ENCODE assay signal across 24 cellular contexts in genomic region chr10:69055241-69055640, GRCh38.
DNase-seq lines count a peak whose midpoint lies in the region; ATAC-seq and TF ChIP-seq lines count a peak whose summit lies in the region.
"Had no signal": no experiment of that assay in that cellular context is flagged by ENCODE, and none has a peak within 500 bp of the region (broad histone marks: within the 10 kb centered on the region; RNA-seq: fewer than 3 reads in every experiment).

No MANE protein-coding gene starts in this region.

- H4K20me1 ChIP-seq in MM.1S (ENCODE audit: insufficient read depth, low read length) = no peaks in the 10 kb centered on the region
- H4K20me1 ChIP-seq: BLaER1 treated with 17β-estradiol and CSF1 and Interleukin-3, amounts not matched to agents 10 nM and 100 nM had no signal

- no peak for DNase-seq in activated naive CD4-positive, alpha-beta T cell treated with anti-CD3 and anti-CD28 coated beads, Interleukin-2, amount 10 ng/mL, durations not matched to agents 7 days and 5 days
- DNase-seq in T-helper 2 cell treated with Interferon-gamma antibody and Interleukin-4, amounts not matched to agents 5 μg/mL and 100 μg/mL, for 36 hours (ENCODE audit: low spot score) = peak; percentile 16
- DNase-seq in central memory CD8-positive, alpha-beta T cell (ENCODE audit: low spot score in 2 of 2) = no peak
- no peak for DNase-seq in stimulated activated naive CD8-positive, alpha-beta T cell treated with anti-CD3 and anti-CD28 coated beads, Interleukin-15, amount 100 ng/mL, for 72 hours
- no peak for DNase-seq in MM.1S
- DNase-seq: activated effector memory CD4-positive, alpha-beta T cell treated with anti-CD3 and anti-CD28 coated beads, Interleukin-2, amount 50 U/mL, for 16 hours; DMS 273 treated with DMSO at 0.1 percent for 48 hours; islet precursor cell; midbrain; naive thymus-derived CD8-positive, alpha-beta T cell; NCI-H2171 treated with DMSO at 0.1 percent for 48 hours; NCI-H524 treated with DMSO at 0.1 percent for 48 hours; SHP77 treated with DMSO at 0.1 percent for 48 hours; SW 1271; thyroid gland had no signal

- CTCF ChIA-PET in activated naive CD4-positive, alpha-beta T cell treated with anti-CD3 and anti-CD28 coated beads, Interleukin-2, amount 10 ng/mL, durations not matched to agents 7 days and 5 days (lab: Charles Lee) = interaction anchor here (1.4 to 1.6 kb wide), 2 partner anchors 10 to 50 kb away, joined by 5 to 7 read pairs; no protein-coding TSS in a partner anchor

- H3K4me1 ChIP-seq in MM.1S (ENCODE audit: low read length) = peaks cover 4% of the 10 kb centered on the region; the same call in 1 of the 2 replicates
- H3K4me1 ChIP-seq: ascending aorta, thyroid gland had no signal

- no peaks in the 10 kb centered on the region for H3K27me3 ChIP-seq in MM.1S (replicated peaks; ENCODE audit: insufficient read depth, low read length)
- H3K27me3 ChIP-seq: ascending aorta; BLaER1 treated with 17β-estradiol and CSF1 and Interleukin-3, amounts not matched to agents 10 nM and 100 nM; thyroid gland had no signal

- H3K4me3 ChIP-seq in MM.1S (ENCODE audit: low read length) = no peak overlapping the region
- H3K4me3 ChIP-seq: ascending aorta; BLaER1 treated with 17β-estradiol and CSF1 and Interleukin-3, amounts not matched to agents 10 nM and 100 nM; skin epidermis; thyroid gland had no signal

- TF ChIP-seq CTCF in MM.1S (IDR thresholded peaks at IDR 0.05; ENCODE audit: low read length) = no peak

- no peaks in the 10 kb centered on the region for H3K36me3 Mint-ChIP-seq in activated naive CD4-positive, alpha-beta T cell treated with anti-CD3 and anti-CD28 coated beads, Interleukin-2, amount 50 U/mL, for 24 hours
- no peaks in the 10 kb centered on the region for H3K36me3 Mint-ChIP-seq in activated naive CD4-positive, alpha-beta T cell treated with anti-CD3 and anti-CD28 coated beads, Interleukin-2, amount 10 ng/mL, durations not matched to agents 7 days and 5 days
- no peaks in the 10 kb centered on the region for H3K36me3 Mint-ChIP-seq in T-helper 2 cell treated with Interferon-gamma antibody and Interleukin-4, amounts not matched to agents 5 μg/mL and 100 μg/mL, for 36 hours (ENCODE audit: low read depth)
- H3K36me3 Mint-ChIP-seq in central memory CD8-positive, alpha-beta T cell (ENCODE audit: insufficient read depth) = peaks cover 4% of the 10 kb centered on the region
- H3K36me3 Mint-ChIP-seq: naive thymus-derived CD8-positive, alpha-beta T cell; WTC11 had no signal

- no peak overlapping the region for H3K4me2 ChIP-seq in MM.1S (ENCODE audit: low read depth, low read length)
- H3K4me2 ChIP-seq: KMS-11 had no signal

- H3K36me3 ChIP-seq in MM.1S (replicated peaks; ENCODE audit: insufficient read depth, low read length) = no peaks in the 10 kb centered on the region
- H3K36me3 ChIP-seq: ascending aorta; BLaER1 treated with 17β-estradiol and CSF1 and Interleukin-3, amounts not matched to agents 10 nM and 100 nM; thyroid gland had no signal

- no peaks in the 10 kb centered on the region for H3K9me3 Mint-ChIP-seq in activated naive CD4-positive, alpha-beta T cell treated with anti-CD3 and anti-CD28 coated beads, Interleukin-2, amount 50 U/mL, for 24 hours
- H3K9me3 Mint-ChIP-seq in activated naive CD4-positive, alpha-beta T cell treated with anti-CD3 and anti-CD28 coated beads, Interleukin-2, amount 10 ng/mL, durations not matched to agents 7 days and 5 days = no peaks in the 10 kb centered on the region
- no peaks in the 10 kb centered on the region for H3K9me3 Mint-ChIP-seq in T-helper 2 cell treated with Interferon-gamma antibody and Interleukin-4, amounts not matched to agents 5 μg/mL and 100 μg/mL, for 36 hours
- H3K9me3 Mint-ChIP-seq in central memory CD8-positive, alpha-beta T cell = no peaks in the 10 kb centered on the region
- peaks cover 0 to 4% of the 10 kb centered on the region in 2 donors for H3K9me3 Mint-ChIP-seq in stimulated activated naive CD8-positive, alpha-beta T cell treated with anti-CD3 and anti-CD28 coated beads, Interleukin-15, amount 100 ng/mL, for 72 hours
- H3K9me3 Mint-ChIP-seq: naive thymus-derived CD8-positive, alpha-beta T cell; WTC11 had no signal

- H3K4me1 Mint-ChIP-seq in activated naive CD4-positive, alpha-beta T cell treated with anti-CD3 and anti-CD28 coated beads, Interleukin-2, amount 50 U/mL, for 24 hours = peaks cover 41% of the 10 kb centered on the region
- peaks cover 42% of the 10 kb centered on the region for H3K4me1 Mint-ChIP-seq in activated naive CD4-positive, alpha-beta T cell treated with anti-CD3 and anti-CD28 coated beads, Interleukin-2, amount 10 ng/mL, durations not matched to agents 7 days and 5 days
- peaks cover 50% of the 10 kb centered on the region for H3K4me1 Mint-ChIP-seq in T-helper 2 cell treated with Interferon-gamma antibody and Interleukin-4, amounts not matched to agents 5 μg/mL and 100 μg/mL, for 36 hours (ENCODE audit: low read depth)
- H3K4me1 Mint-ChIP-seq in central memory CD8-positive, alpha-beta T cell = peaks cover 51% of the 10 kb centered on the region
- peaks cover 77% of the 10 kb centered on the region for H3K4me1 Mint-ChIP-seq in stimulated activated naive CD8-positive, alpha-beta T cell treated with anti-CD3 and anti-CD28 coated beads, Interleukin-15, amount 100 ng/mL, for 72 hours

- H3K9me2 ChIP-seq in MM.1S (replicated peaks; ENCODE audit: insufficient read depth, low read length) = no peaks in the 10 kb centered on the region

- H3K27ac ChIP-seq in MM.1S (ENCODE audit: low read length) = no peak overlapping the region
- H3K27ac ChIP-seq: ascending aorta, KMS-11, thyroid gland had no signal

- H3F3A ChIP-seq in MM.1S (ENCODE audit: insufficient read depth, low read length) = no peaks in the 10 kb centered on the region

- no peak overlapping the region for H2AFZ ChIP-seq in MM.1S (ENCODE audit: low read length)

- peak; percentile 49 for ATAC-seq in central memory CD8-positive, alpha-beta T cell (replicated peaks; ENCODE audit: extremely low read depth, poor library complexity, severe bottlenecking)
- peak; percentile 70 for ATAC-seq in stimulated activated naive CD8-positive, alpha-beta T cell treated with anti-CD3 and anti-CD28 coated beads, Interleukin-15, amount 100 ng/mL, for 72 hours
- ATAC-seq in HG03097 (IDR thresholded peaks at IDR 0.05; ENCODE audit: low FRiP score, unreplicated experiment) (no peak), GM21529 (IDR thresholded peaks at IDR 0.05; ENCODE audit: unreplicated experiment) (no peak)
- ATAC-seq: naive thymus-derived CD8-positive, alpha-beta T cell; Panc1; WTC11 had no signal

- H3K27me3 Mint-ChIP-seq in activated naive CD4-positive, alpha-beta T cell treated with anti-CD3 and anti-CD28 coated beads, Interleukin-2, amount 50 U/mL, for 24 hours = no peaks in the 10 kb centered on the region
- H3K27me3 Mint-ChIP-seq in activated naive CD4-positive, alpha-beta T cell treated with anti-CD3 and anti-CD28 coated beads, Interleukin-2, amount 10 ng/mL, durations not matched to agents 7 days and 5 days = peaks cover 6% of the 10 kb centered on the region
- no peaks in the 10 kb centered on the region for H3K27me3 Mint-ChIP-seq in T-helper 2 cell treated with Interferon-gamma antibody and Interleukin-4, amounts not matched to agents 5 μg/mL and 100 μg/mL, for 36 hours (ENCODE audit: low read depth)
- H3K27me3 Mint-ChIP-seq in central memory CD8-positive, alpha-beta T cell = no peaks in the 10 kb centered on the region
- H3K27me3 Mint-ChIP-seq in stimulated activated naive CD8-positive, alpha-beta T cell treated with anti-CD3 and anti-CD28 coated beads, Interleukin-15, amount 100 ng/mL, for 72 hours = no peaks in the 10 kb centered on the region
- H3K27me3 Mint-ChIP-seq: naive thymus-derived CD8-positive, alpha-beta T cell had no signal

- H3K27ac Mint-ChIP-seq in activated naive CD4-positive, alpha-beta T cell treated with anti-CD3 and anti-CD28 coated beads, Interleukin-2, amount 50 U/mL, for 24 hours = peak overlapping the region; percentile 47
- H3K27ac Mint-ChIP-seq in activated naive CD4-positive, alpha-beta T cell treated with anti-CD3 and anti-CD28 coated beads, Interleukin-2, amount 10 ng/mL, durations not matched to agents 7 days and 5 days = no peak overlapping the region
- H3K27ac Mint-ChIP-seq in T-helper 2 cell treated with Interferon-gamma antibody and Interleukin-4, amounts not matched to agents 5 μg/mL and 100 μg/mL, for 36 hours = peak overlapping the region; percentile 90
- peak overlapping the region; percentile 57 for H3K27ac Mint-ChIP-seq in central memory CD8-positive, alpha-beta T cell (ENCODE audit: low read depth)
- peak overlapping the region in 1 of 2 donors; percentile 31 for H3K27ac Mint-ChIP-seq in stimulated activated naive CD8-positive, alpha-beta T cell treated with anti-CD3 and anti-CD28 coated beads, Interleukin-15, amount 100 ng/mL, for 72 hours
- H3K27ac Mint-ChIP-seq: WTC11 had no signal

- no peak overlapping the region for H3K4me3 Mint-ChIP-seq in activated naive CD4-positive, alpha-beta T cell treated with anti-CD3 and anti-CD28 coated beads, Interleukin-2, amount 50 U/mL, for 24 hours
- no peak overlapping the region for H3K4me3 Mint-ChIP-seq in activated naive CD4-positive, alpha-beta T cell treated with anti-CD3 and anti-CD28 coated beads, Interleukin-2, amount 10 ng/mL, durations not matched to agents 7 days and 5 days
- peak overlapping the region; percentile 52 for H3K4me3 Mint-ChIP-seq in T-helper 2 cell treated with Interferon-gamma antibody and Interleukin-4, amounts not matched to agents 5 μg/mL and 100 μg/mL, for 36 hours
- no peak overlapping the region for H3K4me3 Mint-ChIP-seq in central memory CD8-positive, alpha-beta T cell
- peak overlapping the region; percentile 60 to 75 for H3K4me3 Mint-ChIP-seq in stimulated activated naive CD8-positive, alpha-beta T cell treated with anti-CD3 and anti-CD28 coated beads, Interleukin-15, amount 100 ng/mL, for 72 hours
- H3K4me3 Mint-ChIP-seq: WTC11 had no signal

- H3K9me3 ChIP-seq in MM.1S (replicated peaks; ENCODE audit: insufficient read depth, low read length) = no peaks in the 10 kb centered on the region
- H3K9me3 ChIP-seq: ascending aorta; BLaER1 treated with 17β-estradiol and CSF1 and Interleukin-3, amounts not matched to agents 10 nM and 100 nM; thyroid gland had no signal

- H3K79me2 ChIP-seq in MM.1S (ENCODE audit: low read length) = no peaks in the 10 kb centered on the region

- no peak overlapping the region for H3K9ac ChIP-seq in MM.1S (ENCODE audit: low read length)
- H3K9ac ChIP-seq: KMS-11 had no signal

Comparison
In these comparisons a context has a peak if more than half of its experiments do, and no peak if none do; other contexts are left out.
1. H3K4me3 Mint-ChIP-seq: peak in T-helper 2 cell treated with Interferon-gamma antibody and Interleukin-4, amounts not matched to agents 5 μg/mL and 100 μg/mL, for 36 hours (single experiment) and stimulated activated naive CD8-positive, alpha-beta T cell treated with anti-CD3 and anti-CD28 coated beads, Interleukin-15, amount 100 ng/mL, for 72 hours (2 of 2); none in activated naive CD4-positive, alpha-beta T cell treated with anti-CD3 and anti-CD28 coated beads, Interleukin-2, amount 50 U/mL, for 24 hours (single experiment), activated naive CD4-positive, alpha-beta T cell treated with anti-CD3 and anti-CD28 coated beads, Interleukin-2, amount 10 ng/mL, durations not matched to agents 7 days and 5 days (single experiment) and central memory CD8-positive, alpha-beta T cell (single experiment).
2. ATAC-seq: peak in central memory CD8-positive, alpha-beta T cell (single experiment) and stimulated activated naive CD8-positive, alpha-beta T cell treated with anti-CD3 and anti-CD28 coated beads, Interleukin-15, amount 100 ng/mL, for 72 hours (single experiment); none in HG03097 (single experiment) and GM21529 (single experiment).